Comparison of ENCODE assay signal across 8 cellular contexts in genomic region chr7:20598479-20599419, GRCh38. TPM values are rescaled to one million over a fixed set of nuclear protein-coding genes. Genes with fewer than 3 reads are reported as not detected.
DNase-seq lines count a peak whose midpoint lies in the region; ATAC-seq, FAIRE-seq and TF ChIP-seq lines count a peak whose summit lies in the region.

No MANE protein-coding gene starts in this region.

- H3F3A ChIP-seq in GM23338 (replicated peaks; ENCODE audit: low read depth): no peaks in the 10 kb centered on the region

- no peak for DNase-seq in activated naive CD8-positive, alpha-beta T cell treated with anti-CD3 and anti-CD28 coated beads, Interleukin-2, amount 50 U/mL, for 24 hours
- DNase-seq in activated naive CD8-positive, alpha-beta T cell treated with anti-CD3 and anti-CD28 coated beads for 36 hours: no peak
- DNase-seq in GM23338 (ENCODE audit: low spot score): peak; percentile 75
- peak; percentile 70 for DNase-seq in LHCN-M2 (ENCODE audit: low read depth)
- DNase-seq in RCC 7860 (ENCODE audit: low spot score): peak; percentile 62
- peak; percentile 73 for DNase-seq in mesendoderm
- no peak for DNase-seq in stimulated activated CD4-positive, alpha-beta T cell treated with anti-CD3 and anti-CD28 coated beads, Interleukin-4, amount 100 ng/mL, for 24 hours

- no peak overlapping the region for H2BK15ac ChIP-seq in mesendoderm (replicated peaks; ENCODE audit: low read depth)

- H3K23ac ChIP-seq in mesendoderm (ENCODE audit: low read length): no peak overlapping the region

- peak overlapping the region; percentile 23 for H3K27ac Mint-ChIP-seq in activated naive CD8-positive, alpha-beta T cell treated with anti-CD3 and anti-CD28 coated beads, Interleukin-2, amount 50 U/mL, for 24 hours
- H3K27ac Mint-ChIP-seq in activated naive CD8-positive, alpha-beta T cell treated with anti-CD3 and anti-CD28 coated beads for 36 hours: no peak overlapping the region
- H3K27ac Mint-ChIP-seq in GM23338: no peak overlapping the region

- H3K79me1 ChIP-seq in mesendoderm (ENCODE audit: low read length): no peaks in the 10 kb centered on the region

- H3K9me2 ChIP-seq in GM23338 (ENCODE audit: insufficient read depth): no peaks in the 10 kb centered on the region

- H3K4me1 ChIP-seq in GM23338 (ENCODE audit: insufficient read depth): no peaks in the 10 kb centered on the region; the same call in none of the 2 replicates
- H3K4me1 ChIP-seq in mesendoderm (ENCODE audit: control insufficient read depth, low read depth, low read length): peaks cover 2% of the 10 kb centered on the region

- no peaks in the 10 kb centered on the region for H3K9me3 Mint-ChIP-seq in activated naive CD8-positive, alpha-beta T cell treated with anti-CD3 and anti-CD28 coated beads, Interleukin-2, amount 50 U/mL, for 24 hours
- no peaks in the 10 kb centered on the region for H3K9me3 Mint-ChIP-seq in activated naive CD8-positive, alpha-beta T cell treated with anti-CD3 and anti-CD28 coated beads for 36 hours
- H3K9me3 Mint-ChIP-seq in GM23338: no peaks in the 10 kb centered on the region

- H3K4me1 Mint-ChIP-seq in activated naive CD8-positive, alpha-beta T cell treated with anti-CD3 and anti-CD28 coated beads, Interleukin-2, amount 50 U/mL, for 24 hours: peaks cover 2% of the 10 kb centered on the region
- H3K4me1 Mint-ChIP-seq in activated naive CD8-positive, alpha-beta T cell treated with anti-CD3 and anti-CD28 coated beads for 36 hours: peaks cover 3% of the 10 kb centered on the region
- H3K4me1 Mint-ChIP-seq in GM23338: peaks cover 11% of the 10 kb centered on the region

- H2AFZ ChIP-seq in GM23338: no peak overlapping the region

- peaks cover 15% of the 10 kb centered on the region for H3K27me3 Mint-ChIP-seq in activated naive CD8-positive, alpha-beta T cell treated with anti-CD3 and anti-CD28 coated beads, Interleukin-2, amount 50 U/mL, for 24 hours
- H3K27me3 Mint-ChIP-seq in activated naive CD8-positive, alpha-beta T cell treated with anti-CD3 and anti-CD28 coated beads for 36 hours: peaks cover 20% of the 10 kb centered on the region
- H3K27me3 Mint-ChIP-seq in GM23338 (ENCODE audit: insufficient read depth, low read depth, poor library complexity): no peaks in the 10 kb centered on the region

- no peak overlapping the region for H3K9ac ChIP-seq in mesendoderm (ENCODE audit: low read length)

- no peak overlapping the region for H4K5ac ChIP-seq in mesendoderm (ENCODE audit: low read length)

- H4K8ac ChIP-seq in mesendoderm (ENCODE audit: low read depth, low read length): no peak overlapping the region

- H3K18ac ChIP-seq in mesendoderm (ENCODE audit: low read length): no peak overlapping the region

- H3K36me3 ChIP-seq in GM23338 (ENCODE audit: insufficient read depth) (no peaks in the 10 kb centered on the region), mesendoderm (ENCODE audit: control insufficient read depth, insufficient read depth, low read length) (no peaks in the 10 kb centered on the region)

- no peaks in the 10 kb centered on the region for H4K20me1 ChIP-seq in GM23338 (replicated peaks; ENCODE audit: insufficient read depth)

- ATAC-seq in activated naive CD8-positive, alpha-beta T cell treated with anti-CD3 and anti-CD28 coated beads, Interleukin-2, amount 50 U/mL, for 24 hours: peak; percentile 46
- peak; percentile 90 for ATAC-seq in GM23338

- no peak overlapping the region for H3K4me3 Mint-ChIP-seq in activated naive CD8-positive, alpha-beta T cell treated with anti-CD3 and anti-CD28 coated beads, Interleukin-2, amount 50 U/mL, for 24 hours
- H3K4me3 Mint-ChIP-seq in activated naive CD8-positive, alpha-beta T cell treated with anti-CD3 and anti-CD28 coated beads for 36 hours: no peak overlapping the region
- H3K4me3 Mint-ChIP-seq in GM23338: no peak overlapping the region

- H3K27me3 ChIP-seq in GM23338 (ENCODE audit: insufficient read depth) (no peaks in the 10 kb centered on the region), mesendoderm (ENCODE audit: insufficient read depth, low read length, poor library complexity) (no peaks in the 10 kb centered on the region)

- no peaks in the 10 kb centered on the region for H3K79me2 ChIP-seq in GM23338 (replicated peaks; ENCODE audit: insufficient read depth)
- H3K79me2 ChIP-seq in mesendoderm (ENCODE audit: control insufficient read depth, insufficient read depth, low read length): no peaks in the 10 kb centered on the region

- H3K56ac ChIP-seq in mesendoderm (ENCODE audit: low read length): peak overlapping the region; percentile 4

- no peak overlapping the region for H2BK5ac ChIP-seq in mesendoderm (ENCODE audit: low read length)

- H3K27ac ChIP-seq in GM23338 (ENCODE audit: low read depth) (no peak overlapping the region), mesendoderm (ENCODE audit: low read depth, low read length) (no peak overlapping the region)

- H3K4ac ChIP-seq in mesendoderm (ENCODE audit: low read depth, low read length): peak overlapping the region; percentile 79

- peak; percentile 83 to 90 for TF ChIP-seq CTCF in GM23338 (conservative IDR thresholded peaks at IDR 0.05; ENCODE audit: low read depth in 2 of 2)

- peak; percentile 89 for FAIRE-seq in RCC 7860 (lab: Jason Lieb, UNC)
- FAIRE-seq in endometrium (lab: Jason Lieb, UNC): peak; percentile 87

- H2BK120ac ChIP-seq in mesendoderm (ENCODE audit: low read depth, low read length): no peak overlapping the region

- no peaks in the 10 kb centered on the region for H3K36me3 Mint-ChIP-seq in activated naive CD8-positive, alpha-beta T cell treated with anti-CD3 and anti-CD28 coated beads, Interleukin-2, amount 50 U/mL, for 24 hours (ENCODE audit: low read depth)
- H3K36me3 Mint-ChIP-seq in activated naive CD8-positive, alpha-beta T cell treated with anti-CD3 and anti-CD28 coated beads for 36 hours: no peaks in the 10 kb centered on the region
- H3K36me3 Mint-ChIP-seq in GM23338 (ENCODE audit: low read depth): no peaks in the 10 kb centered on the region

- no peak overlapping the region for H2AK5ac ChIP-seq in mesendoderm (ENCODE audit: low read length)

- H3K4me2 ChIP-seq in GM23338 (no peak overlapping the region), mesendoderm (ENCODE audit: low read length) (no peak overlapping the region)

- H3K4me3 ChIP-seq in GM23338 (no peak overlapping the region), mesendoderm (ENCODE audit: low read length) (no peak overlapping the region)

- WGBS in mesendoderm (ENCODE audit: extremely low coverage, insufficient coverage, low lambda C conversion rate): no CpG with 5 or more reads among the region's 18 CpGs

TF ChIP-seq in GM23338, 12 proteins besides CTCF, POLR2A, EP300 and RAD21:
- TF ChIP-seq REST (IDR thresholded peaks at IDR 0.05; ENCODE audit: unreplicated experiment) (no peak), STAT1 (IDR thresholded peaks at IDR 0.05; ENCODE audit: unreplicated experiment) (no peak)

RNA-seq across cellular contexts. Expression of gene ABCB5, which starts 16.7 kb away (rescaled TPM):
- not detected for total RNA-seq in activated naive CD8-positive, alpha-beta T cell treated with anti-CD3 and anti-CD28 coated beads for 36 hours
- total RNA-seq in GM23338 (2014; rRNA removed; shearing (Covaris generic)): not detected in 2 replicates
- polyA plus RNA-seq in GM23338 (2016; fragmentation: Nextera tagmentation; extraction: Ambion mirVana): not detected in 2 replicates
- not detected in 2 replicates for total RNA-seq in LHCN-M2 (2014; rRNA removed)
- 0.07 TPM for polyA plus RNA-seq in LHCN-M2 (2012)
- 0.01 TPM for polyA plus RNA-seq in mesendoderm (2013, experiment 1 of 2)
- not detected for polyA plus RNA-seq in mesendoderm (2013, experiment 2 of 2)

Comparison
In these comparisons a context has a peak if more than half of its experiments do, and no peak if none do; other contexts are left out.
1. DNase-seq: peak in GM23338 (single experiment), LHCN-M2 (single experiment), RCC 7860 (single experiment) and mesendoderm (single experiment); none in activated naive CD8-positive, alpha-beta T cell treated with anti-CD3 and anti-CD28 coated beads, Interleukin-2, amount 50 U/mL, for 24 hours (single experiment), activated naive CD8-positive, alpha-beta T cell treated with anti-CD3 and anti-CD28 coated beads for 36 hours (single experiment) and stimulated activated CD4-positive, alpha-beta T cell treated with anti-CD3 and anti-CD28 coated beads, Interleukin-4, amount 100 ng/mL, for 24 hours (single experiment).